22 cellular contexts compared by ENCODE assay signal in genomic region chr15:85889956-85890619, GRCh38.
DNase-seq lines count a peak whose midpoint lies in the region; ATAC-seq, FAIRE-seq and TF ChIP-seq lines count a peak whose summit lies in the region.
"Had no signal": no experiment of that assay in that cellular context is flagged by ENCODE, and none has a peak within 500 bp of the region (broad histone marks: within the 10 kb centered on the region; RNA-seq: fewer than 3 reads in every experiment).

No MANE protein-coding gene starts in this region.

- H3K27me3 Mint-ChIP-seq in GM23338 (ENCODE audit: insufficient read depth, low read depth, poor library complexity) (peaks cover 2% of the 10 kb centered on the region), brain (peaks cover 4% of the 10 kb centered on the region)

- no peak for FAIRE-seq in GM12892 (lab: Jason Lieb, UNC)
- FAIRE-seq: GM19239, H1, HTR-8/SVneo had no signal

- DNase-seq in GM23338 (ENCODE audit: low spot score) (no peak), LoVo (ENCODE audit: low spot score) (no peak), GM12892 (ENCODE audit: insufficient read length) (no peak), upper lobe of right lung (no peak)
- no peak for DNase-seq in stimulated activated effector memory CD8-positive, alpha-beta T cell treated with anti-CD3 and anti-CD28 coated beads, Interleukin-12 subunit alpha, Interleukin-12 subunit beta, amount 100 ng/mL, for 72 hours (ENCODE audit: low spot score in 2 of 2)
- DNase-seq: CD4-positive, alpha-beta memory T cell; GDM1; NCI-H1417; NCI-H1930; NCI-H226; NCI-H526 treated with DMSO at 0.1 percent for 48 hours; PC-9; RPMI8226; SHP77 had no signal

- H3K36me3 Mint-ChIP-seq in GM23338 (ENCODE audit: low read depth), result no peaks in the 10 kb centered on the region
- no peaks in the 10 kb centered on the region for H3K36me3 Mint-ChIP-seq in brain
- H3K36me3 Mint-ChIP-seq in stimulated activated effector memory CD8-positive, alpha-beta T cell treated with anti-CD3 and anti-CD28 coated beads, Interleukin-12 subunit alpha, Interleukin-12 subunit beta, amount 100 ng/mL, for 72 hours, result no peaks in the 10 kb centered on the region
- H3K36me3 Mint-ChIP-seq: CD4-positive, alpha-beta memory T cell had no signal

- H3K9ac ChIP-seq in BLaER1 treated with 17β-estradiol and CSF1 and Interleukin-3, amounts not matched to agents 10 nM and 100 nM, result no peak overlapping the region
- H3K9ac ChIP-seq: KMS-11 had no signal

- TF ChIP-seq POLR2A in GM12892 (IDR thresholded peaks at IDR 0.05; ENCODE audit: low read depth, low read length), result no peak

- no peaks in the 10 kb centered on the region for H3K9me3 ChIP-seq in BLaER1 treated with 17β-estradiol and CSF1 and Interleukin-3, amounts not matched to agents 10 nM and 100 nM (replicated peaks in 1 of 11)
- H3K9me3 ChIP-seq in upper lobe of right lung, result no peaks in the 10 kb centered on the region

- no peak overlapping the region for H3K27ac ChIP-seq in BLaER1 treated with 17β-estradiol and CSF1 and Interleukin-3, amounts not matched to agents 10 nM and 100 nM
- H3K27ac ChIP-seq in GM23338 (ENCODE audit: low read depth), result no peak overlapping the region
- no peak overlapping the region for H3K27ac ChIP-seq in upper lobe of right lung
- H3K27ac ChIP-seq: KMS-11, PC-9 had no signal

- no peaks in the 10 kb centered on the region for H3K36me3 ChIP-seq in BLaER1 treated with 17β-estradiol and CSF1 and Interleukin-3, amounts not matched to agents 10 nM and 100 nM
- no peaks in the 10 kb centered on the region for H3K36me3 ChIP-seq in GM23338 (ENCODE audit: insufficient read depth)
- no peaks in the 10 kb centered on the region for H3K36me3 ChIP-seq in upper lobe of right lung

- intact Hi-C loops in upper lobe of right lung (cut with DNase I), result no loop called here

- ATAC-seq in GM23338 (peak; percentile 48; the same call in 2 of the 3 replicates), upper lobe of right lung (no peak)
- ATAC-seq in stimulated activated effector memory CD8-positive, alpha-beta T cell treated with anti-CD3 and anti-CD28 coated beads, Interleukin-12 subunit alpha, Interleukin-12 subunit beta, amount 100 ng/mL, for 72 hours, result no peak
- ATAC-seq: HCT116, SK-N-SH treated with all-trans-retinoic acid at 6 μM for 48 hours had no signal

- H4K20me1 ChIP-seq in BLaER1 treated with 17β-estradiol and CSF1 and Interleukin-3, amounts not matched to agents 10 nM and 100 nM, result no peaks in the 10 kb centered on the region
- H4K20me1 ChIP-seq in GM23338 (replicated peaks; ENCODE audit: insufficient read depth), result no peaks in the 10 kb centered on the region

- H3K9me2 ChIP-seq in GM23338 (ENCODE audit: insufficient read depth), result 0 out of 2 replicates have a peak, but pooled peaks cover 1% of the 10 kb centered on the region

- no peaks in the 10 kb centered on the region for H3K79me2 ChIP-seq in GM23338 (replicated peaks; ENCODE audit: insufficient read depth)

- H3K27me3 ChIP-seq in BLaER1 treated with 17β-estradiol and CSF1 and Interleukin-3, amounts not matched to agents 10 nM and 100 nM, result no peaks in the 10 kb centered on the region
- H3K27me3 ChIP-seq in GM23338 (ENCODE audit: insufficient read depth) (no peaks in the 10 kb centered on the region), upper lobe of right lung (no peaks in the 10 kb centered on the region)

- no peak overlapping the region for H3K4me3 ChIP-seq in BLaER1 treated with 17β-estradiol and CSF1 and Interleukin-3, amounts not matched to agents 10 nM and 100 nM
- H3K4me3 ChIP-seq in GM23338 (no peak overlapping the region), upper lobe of right lung (no peak overlapping the region)
- H3K4me3 ChIP-seq: PC-9 had no signal

- no peaks in the 10 kb centered on the region for H3F3A ChIP-seq in GM23338 (replicated peaks; ENCODE audit: low read depth)

- TF ChIP-seq CTCF in GM23338 (conservative IDR thresholded peaks at IDR 0.05; ENCODE audit: low read depth in 2 of 2), result no peak
- TF ChIP-seq CTCF in brain (conservative IDR thresholded peaks at IDR 0.05), result no peak
- no peak for TF ChIP-seq CTCF in upper lobe of right lung (IDR thresholded peaks at IDR 0.05)

- H3K4me3 Mint-ChIP-seq in GM23338, result no peak overlapping the region
- peak overlapping the region in 1 of 5 experiments; percentile 21 for H3K4me3 Mint-ChIP-seq in brain
- no peak overlapping the region for H3K4me3 Mint-ChIP-seq in stimulated activated effector memory CD8-positive, alpha-beta T cell treated with anti-CD3 and anti-CD28 coated beads, Interleukin-12 subunit alpha, Interleukin-12 subunit beta, amount 100 ng/mL, for 72 hours
- H3K4me3 Mint-ChIP-seq: CD4-positive, alpha-beta memory T cell had no signal

- peaks cover 12 to 22% (median 13%) of the 10 kb centered on the region in 10 experiments; a peak in 18 of 20 replicates for H3K4me1 ChIP-seq in BLaER1 treated with 17β-estradiol and CSF1 and Interleukin-3, amounts not matched to agents 10 nM and 100 nM
- H3K4me1 ChIP-seq in GM23338 (ENCODE audit: insufficient read depth) (no peaks in the 10 kb centered on the region), upper lobe of right lung (no peaks in the 10 kb centered on the region)

- H3K4me1 Mint-ChIP-seq in GM23338 (peaks cover 3% of the 10 kb centered on the region; the same call in 2 of the 3 replicates), brain (peaks cover 39% of the 10 kb centered on the region)
- peaks cover 17% of the 10 kb centered on the region for H3K4me1 Mint-ChIP-seq in stimulated activated effector memory CD8-positive, alpha-beta T cell treated with anti-CD3 and anti-CD28 coated beads, Interleukin-12 subunit alpha, Interleukin-12 subunit beta, amount 100 ng/mL, for 72 hours

- no peak overlapping the region for H3K27ac Mint-ChIP-seq in GM23338
- H3K27ac Mint-ChIP-seq in brain, result peak overlapping the region in 4 of 5 experiments; percentile 6 to 70 (median 51)
- H3K27ac Mint-ChIP-seq in stimulated activated effector memory CD8-positive, alpha-beta T cell treated with anti-CD3 and anti-CD28 coated beads, Interleukin-12 subunit alpha, Interleukin-12 subunit beta, amount 100 ng/mL, for 72 hours, result peak overlapping the region; percentile 1
- H3K27ac Mint-ChIP-seq: CD4-positive, alpha-beta memory T cell had no signal

- peak overlapping the region; percentile 20 to 67 (median 47); a peak in 20 of 22 replicates for H3K4me2 ChIP-seq in BLaER1 treated with 17β-estradiol and CSF1 and Interleukin-3, amounts not matched to agents 10 nM and 100 nM
- H3K4me2 ChIP-seq in GM23338, result no peak overlapping the region
- H3K4me2 ChIP-seq: PC-9 had no signal

- H3K9me3 Mint-ChIP-seq in GM23338 (no peaks in the 10 kb centered on the region), brain (peaks cover 0 to 5% (median 0%) of the 10 kb centered on the region in 5 experiments)
- H3K9me3 Mint-ChIP-seq in stimulated activated effector memory CD8-positive, alpha-beta T cell treated with anti-CD3 and anti-CD28 coated beads, Interleukin-12 subunit alpha, Interleukin-12 subunit beta, amount 100 ng/mL, for 72 hours, result no peaks in the 10 kb centered on the region
- H3K9me3 Mint-ChIP-seq: CD4-positive, alpha-beta memory T cell had no signal

- H2AFZ ChIP-seq in GM23338, result no peak overlapping the region
- H2AFZ ChIP-seq: PC-9 had no signal

TF ChIP-seq in GM23338, 12 proteins besides CTCF, POLR2A, EP300 and RAD21:
- TF ChIP-seq CREB1 (CRISPR knock-in tag; IDR thresholded peaks at IDR 0.05; ENCODE audit: low read depth), result no peak
- peak; percentile 50 for TF ChIP-seq REST (IDR thresholded peaks at IDR 0.05; ENCODE audit: unreplicated experiment)
